ENCODE assay signal across 10 cellular contexts in genomic region chr16:89357460-89357859, GRCh38.
DNase-seq lines count a peak whose midpoint lies in the region; ATAC-seq, FAIRE-seq and TF ChIP-seq lines count a peak whose summit lies in the region.
"Had no signal": no experiment of that assay in that cellular context is flagged by ENCODE, and none has a peak within 500 bp of the region (broad histone marks: within the 10 kb centered on the region; RNA-seq: fewer than 3 reads in every experiment).

No MANE protein-coding gene starts in this region.

- no peak overlapping the region for H3K27ac ChIP-seq in HepG2 (ENCODE audit: extremely low read length, insufficient read depth, low read length)
- peak overlapping the region; percentile 48 for H3K27ac ChIP-seq in thymus (ENCODE audit: low read depth)

- no peaks in the 10 kb centered on the region for H3K9me3 ChIP-seq in HepG2 (ENCODE audit: low read length)
- H3K9me3 ChIP-seq in thymus (ENCODE audit: control insufficient read depth), result no peaks in the 10 kb centered on the region
- H3K9me3 ChIP-seq: mucosa of descending colon had no signal

- no peak for TF ChIP-seq EP300 in HepG2 (IDR thresholded peaks at IDR 0.05; ENCODE audit: low read depth in 2 of 2, low read length in 2 of 2)
- TF ChIP-seq EP300 in HepG2 (CRISPR knock-in tag; IDR thresholded peaks at IDR 0.05; ENCODE audit: borderline replicate concordance), result no peak

- no peak overlapping the region for H3K4me2 ChIP-seq in HepG2 (ENCODE audit: low read depth, low read length)

- H3K4me3 Mint-ChIP-seq in activated CD4-positive, alpha-beta T cell treated with anti-CD3 and anti-CD28 coated beads, Interleukin-2, amount 10 ng/mL, durations not matched to agents 7 days and 5 days, result peak overlapping the region; percentile 50
- H3K4me3 Mint-ChIP-seq in activated T-helper 1 cell treated with anti-CD3 and anti-CD28 coated beads, Interleukin-12 subunit alpha, Interleukin-12 subunit beta, Interleukin-2, Interleukin-4 antibody, amounts not matched to agents 30 ng/mL and 10 ng/mL and 1 ng/mL, durations not matched to agents 14 hours and 24 hours and 36 hours, result peak overlapping the region; percentile 59

- ATAC-seq in HepG2, result peak; percentile 16
- ATAC-seq: mucosa of descending colon had no signal

- in situ Hi-C loops in HepG2 (cut with HindIII; ENCODE audit: extremely low pct_ligation_motif_present, low pct_unique_long_range_greater_than_20kb), result no loop called here

- H3K79me2 ChIP-seq in HepG2 (ENCODE audit: insufficient read depth, low read length), result peaks cover 95% of the 10 kb centered on the region

- no peaks in the 10 kb centered on the region for H3K27me3 Mint-ChIP-seq in activated CD4-positive, alpha-beta T cell treated with anti-CD3 and anti-CD28 coated beads, Interleukin-2, amount 10 ng/mL, durations not matched to agents 7 days and 5 days
- H3K27me3 Mint-ChIP-seq in activated T-helper 1 cell treated with anti-CD3 and anti-CD28 coated beads, Interleukin-12 subunit alpha, Interleukin-12 subunit beta, Interleukin-2, Interleukin-4 antibody, amounts not matched to agents 30 ng/mL and 10 ng/mL and 1 ng/mL, durations not matched to agents 14 hours and 24 hours and 36 hours (ENCODE audit: insufficient read depth), result no peaks in the 10 kb centered on the region

- H4K20me1 ChIP-seq in HepG2 (ENCODE audit: insufficient read depth, low read length), result peaks cover 96% of the 10 kb centered on the region

- peaks cover 37% of the 10 kb centered on the region for H3K36me3 Mint-ChIP-seq in activated CD4-positive, alpha-beta T cell treated with anti-CD3 and anti-CD28 coated beads, Interleukin-2, amount 10 ng/mL, durations not matched to agents 7 days and 5 days (ENCODE audit: low read depth)
- H3K36me3 Mint-ChIP-seq in activated T-helper 1 cell treated with anti-CD3 and anti-CD28 coated beads, Interleukin-12 subunit alpha, Interleukin-12 subunit beta, Interleukin-2, Interleukin-4 antibody, amounts not matched to agents 30 ng/mL and 10 ng/mL and 1 ng/mL, durations not matched to agents 14 hours and 24 hours and 36 hours (ENCODE audit: low read depth), result peaks cover 17% of the 10 kb centered on the region

- peaks cover 53% of the 10 kb centered on the region for H3K4me1 ChIP-seq in HepG2 (ENCODE audit: insufficient read depth, low read length)
- H3K4me1 ChIP-seq in thymus (ENCODE audit: control insufficient read depth, insufficient read depth, low read length), result peaks cover 58% of the 10 kb centered on the region

- H3K36me3 ChIP-seq in HepG2 (replicated peaks in 1 of 2; ENCODE audit: control insufficient read depth in 1 of 2, insufficient read depth in 2 of 2, low read length in 2 of 2) (peaks cover 19 to 41% of the 10 kb centered on the region in 2 experiments), thymus (ENCODE audit: control insufficient read depth, insufficient read depth) (peaks cover 7% of the 10 kb centered on the region)

- no peaks in the 10 kb centered on the region for H3K9me3 Mint-ChIP-seq in activated CD4-positive, alpha-beta T cell treated with anti-CD3 and anti-CD28 coated beads, Interleukin-2, amount 10 ng/mL, durations not matched to agents 7 days and 5 days
- H3K9me3 Mint-ChIP-seq in activated T-helper 1 cell treated with anti-CD3 and anti-CD28 coated beads, Interleukin-12 subunit alpha, Interleukin-12 subunit beta, Interleukin-2, Interleukin-4 antibody, amounts not matched to agents 30 ng/mL and 10 ng/mL and 1 ng/mL, durations not matched to agents 14 hours and 24 hours and 36 hours, result no peaks in the 10 kb centered on the region

- BruUV-seq in HepG2 (replicated peaks; lab: Mats Ljungman, UMichigan), result no TSS peak

- H3K27me3 ChIP-seq in HepG2 (ENCODE audit: control insufficient read depth in 1 of 2, insufficient read depth in 2 of 2, low read length in 2 of 2) (no peaks in the 10 kb centered on the region), thymus (ENCODE audit: control insufficient read depth, insufficient read depth) (no peaks in the 10 kb centered on the region)

- 89% methylated on average over 12 of the region's 12 CpGs for WGBS in HepG2 (ENCODE audit: low lambda C conversion rate)
- WGBS in thymus, result 15% methylated on average over 12 of the region's 12 CpGs

- TF ChIP-seq POLR2A in HepG2 (IDR thresholded peaks at IDR 0.05; ENCODE audit: insufficient read depth in 1 of 2, low read depth in 2 of 2, low read length in 2 of 2), result no peak

- no peak overlapping the region for H3K9ac ChIP-seq in HepG2 (ENCODE audit: insufficient read depth, low read depth, low read length)

- DNase-seq in activated CD4-positive, alpha-beta T cell treated with anti-CD3 and anti-CD28 coated beads, Interleukin-2, amount 10 ng/mL, durations not matched to agents 7 days and 5 days, result no peak
- no peak for DNase-seq in activated CD4-positive, alpha-beta T cell treated with anti-CD3 and anti-CD28 coated beads for 1 hour
- no peak for DNase-seq in activated T-helper 1 cell treated with anti-CD3 and anti-CD28 coated beads, Interleukin-12 subunit alpha, Interleukin-12 subunit beta, Interleukin-2, Interleukin-4 antibody, amounts not matched to agents 30 ng/mL and 10 ng/mL and 1 ng/mL, durations not matched to agents 14 hours and 24 hours and 36 hours (ENCODE audit: low spot score)
- DNase-seq in HepG2 (ENCODE audit: low spot score) (no peak), NCI-H526 treated with DMSO at 0.1 percent for 48 hours (lab: John Stamatoyannopoulos, UW) (no peak), SKM-1 (lab: John Stamatoyannopoulos, UW; ENCODE audit: unreplicated experiment) (no peak), frontal cortex (ENCODE audit: low spot score in 2 of 2) (no peak)
- DNase-seq: dermis blood vessel endothelial cell had no signal

- intact Hi-C loops in activated T-helper 1 cell treated with anti-CD3 and anti-CD28 coated beads, Interleukin-12 subunit alpha, Interleukin-12 subunit beta, Interleukin-2, Interleukin-4 antibody, amounts not matched to agents 30 ng/mL and 10 ng/mL and 1 ng/mL, durations not matched to agents 14 hours and 24 hours and 36 hours (cut with micrococcal nuclease), result no loop called here
- intact Hi-C loops in HepG2 (cut with micrococcal nuclease; ENCODE audit: unreplicated experiment), result no loop called here

- H2AFZ ChIP-seq in HepG2 (ENCODE audit: low read length), result no peak overlapping the region

- FAIRE-seq in HepG2 (lab: Jason Lieb, UNC), result no peak
- FAIRE-seq in frontal cortex (lab: Jason Lieb, UNC), result no peak

- TF ChIP-seq CTCF in HepG2 (CRISPR knock-in tag; IDR thresholded peaks at IDR 0.05), result no peak

- CTCF ChIA-PET in activated CD4-positive, alpha-beta T cell treated with anti-CD3 and anti-CD28 coated beads, Interleukin-2, amount 10 ng/mL, durations not matched to agents 7 days and 5 days (lab: Charles Lee), result interaction anchor here (1.0 to 1.8 kb wide), 3 partner anchors 21 to 49 kb away, joined by 3 to 5 read pairs (median 3); no protein-coding TSS in a partner anchor
- CTCF ChIA-PET in HepG2 (lab: Yijun Ruan, JAX; ENCODE audit: low intra/inter-chr PET ratio, low total read pairs), result no interaction called here

- H3K4me1 Mint-ChIP-seq in activated CD4-positive, alpha-beta T cell treated with anti-CD3 and anti-CD28 coated beads, Interleukin-2, amount 10 ng/mL, durations not matched to agents 7 days and 5 days, result peaks cover 94% of the 10 kb centered on the region
- H3K4me1 Mint-ChIP-seq in activated T-helper 1 cell treated with anti-CD3 and anti-CD28 coated beads, Interleukin-12 subunit alpha, Interleukin-12 subunit beta, Interleukin-2, Interleukin-4 antibody, amounts not matched to agents 30 ng/mL and 10 ng/mL and 1 ng/mL, durations not matched to agents 14 hours and 24 hours and 36 hours (ENCODE audit: low read depth), result peaks cover 74% of the 10 kb centered on the region

- no peak for TF ChIP-seq RAD21 in HepG2 (CRISPR knock-in tag; IDR thresholded peaks at IDR 0.05)

- POLR2A ChIA-PET in activated CD4-positive, alpha-beta T cell treated with anti-CD3 and anti-CD28 coated beads, Interleukin-2, amount 10 ng/mL, durations not matched to agents 7 days and 5 days (lab: Charles Lee), result no interaction called here
- POLR2A ChIA-PET in HepG2 (lab: Yijun Ruan, JAX), result interaction anchor here (1.1 kb wide), 1 partner anchor 7 kb away, joined by 3 read pairs; no protein-coding TSS in a partner anchor

- no peak overlapping the region for H3K4me3 ChIP-seq in HepG2 (replicated peaks in 1 of 3; ENCODE audit: insufficient read depth in 1 of 3, low read depth in 2 of 3, low read length in 3 of 3)
- peak overlapping the region; percentile 0 for H3K4me3 ChIP-seq in thymus (ENCODE audit: low read length)
- H3K4me3 ChIP-seq: mucosa of descending colon had no signal

- peak overlapping the region; percentile 87 for H3K27ac Mint-ChIP-seq in activated CD4-positive, alpha-beta T cell treated with anti-CD3 and anti-CD28 coated beads, Interleukin-2, amount 10 ng/mL, durations not matched to agents 7 days and 5 days
- peak overlapping the region; percentile 67 for H3K27ac Mint-ChIP-seq in activated T-helper 1 cell treated with anti-CD3 and anti-CD28 coated beads, Interleukin-12 subunit alpha, Interleukin-12 subunit beta, Interleukin-2, Interleukin-4 antibody, amounts not matched to agents 30 ng/mL and 10 ng/mL and 1 ng/mL, durations not matched to agents 14 hours and 24 hours and 36 hours

TF ChIP-seq in HepG2, 621 proteins besides CTCF, POLR2A, EP300 and RAD21 (continues in another document):
- TF ChIP-seq ZNF24 (IDR thresholded peaks at IDR 0.05) (no peak), ZBTB7A (CRISPR knock-in tag; IDR thresholded peaks at IDR 0.05) (0 out of 2 replicates have a peak, but pooled peaks have one; percentile 18), AGO2 (optimal IDR thresholded peaks at IDR 0.05; ENCODE audit: low read depth, low read length) (peak; percentile 67), NR2C2 (CRISPR knock-in tag; IDR thresholded peaks at IDR 0.05; ENCODE audit: borderline replicate concordance) (no peak), RFXAP (CRISPR knock-in tag; IDR thresholded peaks at IDR 0.05; ENCODE audit: borderline replicate concordance) (no peak), RXRA (CRISPR knock-in tag; IDR thresholded peaks at IDR 0.05) (no peak), HMG20A (CRISPR knock-in tag; IDR thresholded peaks at IDR 0.05; ENCODE audit: borderline replicate concordance) (no peak), HMGXB4 (CRISPR knock-in tag; IDR thresholded peaks at IDR 0.05; ENCODE audit: borderline replicate concordance in 1 of 2, low read depth in 1 of 2) (0 out of 4 replicates have a peak, but pooled peaks of 1 of the 2 experiments have one; percentile 28)
